1 cellular context compared by ENCODE assay signal in genomic region chr1:146059148-146059547, GRCh38. TPM values are rescaled to one million over a fixed set of nuclear protein-coding genes. Genes with fewer than 3 reads are reported as not detected.
"Had no signal": no experiment of that assay in that cellular context is flagged by ENCODE, and none has a peak within 500 bp of the region (broad histone marks: within the 10 kb centered on the region; RNA-seq: fewer than 3 reads in every experiment).

No MANE protein-coding gene starts in this region.

RNA-seq across cellular contexts. Expression of gene HJV, which starts 37.6 kb away (rescaled TPM):
- total RNA-seq: M059J had no signal
